ENCODE assay signal across 19 cellular contexts in genomic region chr2:37119182-37119581, GRCh38.
"Had no signal": no experiment of that assay in that cellular context is flagged by ENCODE, and none has a peak within 500 bp of the region (broad histone marks: within the 10 kb centered on the region; RNA-seq: fewer than 3 reads in every experiment).

No MANE protein-coding gene starts in this region.

- H3K4me3 Mint-ChIP-seq: activated CD4-positive, alpha-beta memory T cell treated with anti-CD3 and anti-CD28 coated beads, Interleukin-2, amount 10 ng/mL, durations not matched to agents 7 days and 5 days; activated naive CD4-positive, alpha-beta T cell treated with anti-CD3 and anti-CD28 coated beads, Interleukin-2, amount 10 ng/mL, durations not matched to agents 7 days and 5 days; activated T-helper 17 cell treated with anti-CD3 and anti-CD28 coated beads, Interleukin-2, amount 50 U/mL, for 72 hours; brain; central memory CD8-positive, alpha-beta T cell; natural killer cell treated with Interleukin-12 subunit alpha and Interleukin-12 subunit beta and Interleukin-15 and Interleukin-18, amount 100 ng/mL, for 72 hours had no signal

- H3K27me3 Mint-ChIP-seq: activated CD4-positive, alpha-beta memory T cell treated with anti-CD3 and anti-CD28 coated beads, Interleukin-2, amount 10 ng/mL, durations not matched to agents 7 days and 5 days; activated naive CD4-positive, alpha-beta T cell treated with anti-CD3 and anti-CD28 coated beads, Interleukin-2, amount 10 ng/mL, durations not matched to agents 7 days and 5 days; activated T-helper 17 cell treated with anti-CD3 and anti-CD28 coated beads, Interleukin-2, amount 50 U/mL, for 72 hours; brain; central memory CD8-positive, alpha-beta T cell; natural killer cell treated with Interleukin-12 subunit alpha and Interleukin-12 subunit beta and Interleukin-15 and Interleukin-18, amount 100 ng/mL, for 72 hours had no signal

- DNase-seq: activated CD4-positive, alpha-beta memory T cell treated with anti-CD3 and anti-CD28 coated beads, Interleukin-2, amount 10 ng/mL, durations not matched to agents 7 days and 5 days; activated naive CD4-positive, alpha-beta T cell treated with anti-CD3 and anti-CD28 coated beads, Interleukin-2, amount 10 ng/mL, durations not matched to agents 7 days and 5 days; amniotic stem cell; cortex of kidney; effector memory CD4-positive, alpha-beta T cell; gastrocnemius medialis; heart right ventricle; islet precursor cell; mucosa of descending colon; stimulated activated CD4-positive, alpha-beta T cell treated with anti-CD3 and anti-CD28 coated beads, Interleukin-4, amount 100 ng/mL, for 1 hour; stimulated activated CD8-positive, alpha-beta memory T cell treated with anti-CD3 and anti-CD28 coated beads, Interleukin-4, amount 100 ng/mL, for 48 hours; stomach; thyroid gland had no signal

- H3K9me3 ChIP-seq: gastrocnemius medialis, heart right ventricle, mucosa of descending colon, stomach, thyroid gland had no signal

- H3K9me3 Mint-ChIP-seq: activated CD4-positive, alpha-beta memory T cell treated with anti-CD3 and anti-CD28 coated beads, Interleukin-2, amount 10 ng/mL, durations not matched to agents 7 days and 5 days; activated naive CD4-positive, alpha-beta T cell treated with anti-CD3 and anti-CD28 coated beads, Interleukin-2, amount 10 ng/mL, durations not matched to agents 7 days and 5 days; activated T-helper 17 cell treated with anti-CD3 and anti-CD28 coated beads, Interleukin-2, amount 50 U/mL, for 72 hours; brain; central memory CD8-positive, alpha-beta T cell; natural killer cell treated with Interleukin-12 subunit alpha and Interleukin-12 subunit beta and Interleukin-15 and Interleukin-18, amount 100 ng/mL, for 72 hours had no signal

- H3K27ac ChIP-seq: gastrocnemius medialis, heart right ventricle, stomach, thyroid gland, VCaP had no signal

- ATAC-seq: activated T-helper 17 cell treated with anti-CD3 and anti-CD28 coated beads, Interleukin-2, amount 50 U/mL, for 72 hours; gastrocnemius medialis; heart right ventricle; left lobe of liver; mucosa of descending colon; natural killer cell treated with Interleukin-12 subunit alpha and Interleukin-12 subunit beta and Interleukin-15 and Interleukin-18, amount 100 ng/mL, for 72 hours had no signal

- H3K4me3 ChIP-seq: gastrocnemius medialis, heart right ventricle, mucosa of descending colon, stomach, thyroid gland had no signal

- H3K27ac Mint-ChIP-seq: activated CD4-positive, alpha-beta memory T cell treated with anti-CD3 and anti-CD28 coated beads, Interleukin-2, amount 10 ng/mL, durations not matched to agents 7 days and 5 days; activated naive CD4-positive, alpha-beta T cell treated with anti-CD3 and anti-CD28 coated beads, Interleukin-2, amount 10 ng/mL, durations not matched to agents 7 days and 5 days; activated T-helper 17 cell treated with anti-CD3 and anti-CD28 coated beads, Interleukin-2, amount 50 U/mL, for 72 hours had no signal

- H3K4me1 Mint-ChIP-seq: activated T-helper 17 cell treated with anti-CD3 and anti-CD28 coated beads, Interleukin-2, amount 50 U/mL, for 72 hours; brain had no signal

- H3K4me1 ChIP-seq: gastrocnemius medialis, heart right ventricle, stomach, thyroid gland had no signal

- H3K27me3 ChIP-seq: gastrocnemius medialis, heart right ventricle, stomach, thyroid gland had no signal
